Comparison of ENCODE assay signal across 31 cellular contexts in the genomic region with DNA sequence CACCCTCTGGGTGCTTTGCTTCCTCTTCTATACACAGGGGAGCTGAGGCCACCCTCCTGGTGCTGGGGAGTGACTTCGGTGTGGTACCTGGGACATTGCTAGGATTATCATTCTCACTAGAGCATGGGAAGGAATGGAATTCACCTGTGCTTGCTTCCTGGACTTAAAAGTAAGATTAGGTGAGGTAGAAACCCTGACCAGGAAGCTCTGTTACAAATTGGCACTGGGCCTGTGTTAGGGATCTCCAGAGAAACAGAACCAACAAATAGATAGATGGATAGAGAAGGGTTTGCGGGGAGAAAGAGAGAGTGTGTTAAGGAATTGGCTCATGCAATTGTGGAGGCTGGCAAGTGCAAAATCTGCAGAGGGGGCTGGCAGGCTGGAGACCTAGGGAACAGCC. TPM values are rescaled to one million over a fixed set of nuclear protein-coding genes. Genes with fewer than 3 reads are reported as not detected.
"Had no signal": no experiment of that assay in that cellular context is flagged by ENCODE, and none has a peak within 500 bp of the region (broad histone marks: within the 10 kb centered on the region; RNA-seq: fewer than 3 reads in every experiment).

No MANE protein-coding gene starts in this region.

- H3K27me3 Mint-ChIP-seq: activated CD4-positive, alpha-beta T cell treated with anti-CD3 and anti-CD28 coated beads for 36 hours had no signal

- H3K36me3 Mint-ChIP-seq: activated naive CD4-positive, alpha-beta T cell treated with anti-CD3 and anti-CD28 coated beads, Interleukin-2, amount 50 U/mL, for 72 hours; WTC11 had no signal

- H3K4me1 ChIP-seq: Peyer's patch, SJSA1 had no signal

- H3K9me3 ChIP-seq: adrenal gland, Peyer's patch, SJSA1, SK-N-SH had no signal

- DNase-seq: activated CD4-positive, alpha-beta T cell treated with anti-CD3 and anti-CD28 coated beads for 36 hours; activated CD4-positive, alpha-beta T cell treated with anti-CD3 and anti-CD28 coated beads, Interleukin-2, amount 10 ng/mL, durations not matched to agents 7 days and 5 days; activated CD4-positive, alpha-beta T cell treated with anti-CD3 and anti-CD28 coated beads, Interleukin-2, amount 50 U/mL, for 48 hours; activated CD8-positive, alpha-beta T cell treated with anti-CD3 and anti-CD28 coated beads, Interleukin-2, amount 10 ng/mL, durations not matched to agents 7 days and 5 days; activated gamma-delta T cell treated with Interleukin-2 at 50 U/mL for 16 hours; activated naive CD4-positive, alpha-beta T cell treated with anti-CD3 and anti-CD28 coated beads for 36 hours; activated T-cell treated with anti-CD3 and anti-CD28 coated beads, Interleukin-2, amount 50 U/mL, for 24 hours; adrenal gland; brain microvascular endothelial cell; NCI-H1092 treated with DMSO at 0.1 percent for 48 hours; NCI-H1417; NCI-H146; NCI-H187; NCI-H2029 treated with DMSO at 0.1 percent for 48 hours; NCI-H2107; NCI-H2171; NCI-H510A; NCI-H526; NK-92 treated with Interleukin-12 subunit alpha and Interleukin-12 subunit beta, amount 100 ng/mL, for 24 hours; PC-3; Peyer's patch; RPMI8226; SHP77 treated with DMSO at 0.1 percent for 48 hours; SK-N-SH had no signal

- H3K27ac Mint-ChIP-seq: activated CD4-positive, alpha-beta T cell treated with anti-CD3 and anti-CD28 coated beads for 36 hours; activated CD4-positive, alpha-beta T cell treated with anti-CD3 and anti-CD28 coated beads, Interleukin-2, amount 10 ng/mL, durations not matched to agents 7 days and 5 days; activated CD8-positive, alpha-beta T cell treated with anti-CD3 and anti-CD28 coated beads, Interleukin-2, amount 10 ng/mL, durations not matched to agents 7 days and 5 days; activated naive CD4-positive, alpha-beta T cell treated with anti-CD3 and anti-CD28 coated beads for 36 hours; activated naive CD4-positive, alpha-beta T cell treated with anti-CD3 and anti-CD28 coated beads, Interleukin-2, amount 50 U/mL, for 72 hours; activated T-cell treated with anti-CD3 and anti-CD28 coated beads, Interleukin-2, amount 50 U/mL, for 24 hours; T-helper 1 cell treated with Interleukin-12 subunit alpha and Interleukin-12 subunit beta and Interleukin-4 antibody, amounts not matched to agents 30 μg/mL and 1 μg/mL, for 36 hours; T-helper 2 cell treated with Interferon-gamma antibody and Interleukin-4, amounts not matched to agents 5 μg/mL and 100 μg/mL, for 36 hours; WTC11 had no signal

- H3K4me1 Mint-ChIP-seq: activated CD4-positive, alpha-beta T cell treated with anti-CD3 and anti-CD28 coated beads for 36 hours; activated CD4-positive, alpha-beta T cell treated with anti-CD3 and anti-CD28 coated beads, Interleukin-2, amount 10 ng/mL, durations not matched to agents 7 days and 5 days; central memory CD8-positive, alpha-beta T cell had no signal

- H3K4me3 ChIP-seq: adrenal gland, Peyer's patch, SJSA1 had no signal

- H3K9me3 Mint-ChIP-seq: activated CD4-positive, alpha-beta T cell treated with anti-CD3 and anti-CD28 coated beads, Interleukin-2, amount 10 ng/mL, durations not matched to agents 7 days and 5 days; activated naive CD4-positive, alpha-beta T cell treated with anti-CD3 and anti-CD28 coated beads for 36 hours; activated naive CD4-positive, alpha-beta T cell treated with anti-CD3 and anti-CD28 coated beads, Interleukin-2, amount 50 U/mL, for 72 hours; central memory CD8-positive, alpha-beta T cell; T-helper 1 cell treated with Interleukin-12 subunit alpha and Interleukin-12 subunit beta and Interleukin-4 antibody, amounts not matched to agents 30 μg/mL and 1 μg/mL, for 36 hours; T-helper 2 cell treated with Interferon-gamma antibody and Interleukin-4, amounts not matched to agents 5 μg/mL and 100 μg/mL, for 36 hours had no signal

- H3K36me3 ChIP-seq: adrenal gland, brain microvascular endothelial cell, Peyer's patch, SJSA1 had no signal

- H3K4me3 Mint-ChIP-seq: activated CD4-positive, alpha-beta T cell treated with anti-CD3 and anti-CD28 coated beads for 36 hours; activated CD4-positive, alpha-beta T cell treated with anti-CD3 and anti-CD28 coated beads, Interleukin-2, amount 10 ng/mL, durations not matched to agents 7 days and 5 days; activated CD8-positive, alpha-beta T cell treated with anti-CD3 and anti-CD28 coated beads, Interleukin-2, amount 10 ng/mL, durations not matched to agents 7 days and 5 days; activated naive CD4-positive, alpha-beta T cell treated with anti-CD3 and anti-CD28 coated beads for 36 hours; activated T-cell treated with anti-CD3 and anti-CD28 coated beads, Interleukin-2, amount 50 U/mL, for 24 hours; central memory CD8-positive, alpha-beta T cell; T-helper 1 cell treated with Interleukin-12 subunit alpha and Interleukin-12 subunit beta and Interleukin-4 antibody, amounts not matched to agents 30 μg/mL and 1 μg/mL, for 36 hours; T-helper 2 cell treated with Interferon-gamma antibody and Interleukin-4, amounts not matched to agents 5 μg/mL and 100 μg/mL, for 36 hours; WTC11 had no signal

- H3K27ac ChIP-seq: adrenal gland, brain microvascular endothelial cell, Peyer's patch, SJSA1 had no signal

- ATAC-seq: activated CD4-positive, alpha-beta T cell treated with anti-CD3 and anti-CD28 coated beads for 36 hours; activated CD4-positive, CD25-positive, alpha-beta regulatory T cell treated with anti-CD3 and anti-CD28 coated beads, Interleukin-2, amount 50 U/mL, for 24 hours; activated CD8-positive, alpha-beta T cell treated with anti-CD3 and anti-CD28 coated beads, Interleukin-2, amount 10 ng/mL, durations not matched to agents 7 days and 5 days; activated naive CD4-positive, alpha-beta T cell treated with anti-CD3 and anti-CD28 coated beads, Interleukin-2, amount 50 U/mL, for 72 hours; PC-3; WTC11 had no signal

- H3K4me2 ChIP-seq: SK-N-SH had no signal

- H3K27me3 ChIP-seq: adrenal gland, brain microvascular endothelial cell, Peyer's patch, SJSA1 had no signal

- H3K9ac ChIP-seq: SK-N-SH had no signal

RNA-seq across cellular contexts. Expression of gene SIAH3, which starts 13.9 kb away (rescaled TPM):
- total RNA-seq: activated CD8-positive, alpha-beta T cell treated with anti-CD3 and anti-CD28 coated beads, Interleukin-2, amount 10 ng/mL, durations not matched to agents 7 days and 5 days; PC-3; Peyer's patch had no signal
